In genomic region chr9:123111977-123112869, GRCh38 we compare ENCODE assay signal across 11 cellular contexts.
DNase-seq lines count a peak whose midpoint lies in the region; ATAC-seq and TF ChIP-seq lines count a peak whose summit lies in the region.
"Had no signal": no experiment of that assay in that cellular context is flagged by ENCODE, and none has a peak within 500 bp of the region (broad histone marks: within the 10 kb centered on the region; RNA-seq: fewer than 3 reads in every experiment).

No MANE protein-coding gene starts in this region.

- TF ChIP-seq EP300 in upper lobe of left lung (IDR thresholded peaks at IDR 0.05) (no peak), sigmoid colon (IDR thresholded peaks at IDR 0.05) (no peak)

- no peak overlapping the region for H3K4me3 Mint-ChIP-seq in activated naive CD4-positive, alpha-beta T cell treated with anti-CD3 and anti-CD28 coated beads, Interleukin-2, amount 10 ng/mL, durations not matched to agents 7 days and 5 days

- intact Hi-C loops in adrenal gland (cut with DNase I), result no loop called here
- intact Hi-C loops in sigmoid colon (cut with DNase I), result no loop called here

- CTCF ChIA-PET in activated naive CD4-positive, alpha-beta T cell treated with anti-CD3 and anti-CD28 coated beads, Interleukin-2, amount 10 ng/mL, durations not matched to agents 7 days and 5 days (lab: Charles Lee), result interaction anchor here (0.7 to 1.8 kb wide), 3 partner anchors 8 to 237 kb away, joined by 3 to 8 read pairs (median 3); no protein-coding TSS in a partner anchor

- peaks cover 4% of the 10 kb centered on the region for H3K36me3 Mint-ChIP-seq in activated naive CD4-positive, alpha-beta T cell treated with anti-CD3 and anti-CD28 coated beads, Interleukin-2, amount 10 ng/mL, durations not matched to agents 7 days and 5 days

- H3K9me3 Mint-ChIP-seq in activated naive CD4-positive, alpha-beta T cell treated with anti-CD3 and anti-CD28 coated beads, Interleukin-2, amount 10 ng/mL, durations not matched to agents 7 days and 5 days, result no peaks in the 10 kb centered on the region

- H3K27ac ChIP-seq in adrenal gland (peak overlapping the region in 1 of 5 donors; percentile 20), upper lobe of left lung (peak overlapping the region in 2 of 4 donors; percentile 36 to 42), sigmoid colon (peak overlapping the region in 2 of 4 donors; percentile 1 to 23)

- H3K4me1 ChIP-seq in adrenal gland (replicated peaks in 1 of 2), result no peaks in the 10 kb centered on the region
- H3K4me1 ChIP-seq in upper lobe of left lung, result peaks cover 8 to 11% (median 10%) of the 10 kb centered on the region in 4 donors
- peaks cover 0 to 21% (median 19%) of the 10 kb centered on the region in 4 donors for H3K4me1 ChIP-seq in sigmoid colon

- ATAC-seq in upper lobe of left lung (ENCODE audit: low FRiP score in 2 of 2) (peak; percentile 13 to 28), GM18867 (IDR thresholded peaks at IDR 0.05; ENCODE audit: unreplicated experiment) (no peak)

- H3K9me3 ChIP-seq in adrenal gland (replicated peaks in 1 of 3), result no peaks in the 10 kb centered on the region
- no peaks in the 10 kb centered on the region for H3K9me3 ChIP-seq in upper lobe of left lung
- no peaks in the 10 kb centered on the region for H3K9me3 ChIP-seq in sigmoid colon

- peaks cover 0 to 14% of the 10 kb centered on the region in 2 donors for H3K36me3 ChIP-seq in adrenal gland (replicated peaks in 1 of 2)
- peaks cover 0 to 35% (median 25%) of the 10 kb centered on the region in 4 donors for H3K36me3 ChIP-seq in upper lobe of left lung
- peaks cover 0 to 35% (median 9%) of the 10 kb centered on the region in 4 donors for H3K36me3 ChIP-seq in sigmoid colon

- no peak for TF ChIP-seq CTCF in adrenal gland (IDR thresholded peaks at IDR 0.05)
- no peak for TF ChIP-seq CTCF in upper lobe of left lung (IDR thresholded peaks at IDR 0.05)
- no peak for TF ChIP-seq CTCF in sigmoid colon (IDR thresholded peaks at IDR 0.05)
- no peak for TF ChIP-seq CTCF in GM10266 (IDR thresholded peaks at IDR 0.05; ENCODE audit: control insufficient read depth, insufficient read depth, low read depth, missing control alignments)

- H3K4me1 Mint-ChIP-seq in activated naive CD4-positive, alpha-beta T cell treated with anti-CD3 and anti-CD28 coated beads, Interleukin-2, amount 10 ng/mL, durations not matched to agents 7 days and 5 days, result peaks cover 19% of the 10 kb centered on the region

- peak; percentile 44 for DNase-seq in activated naive CD4-positive, alpha-beta T cell treated with anti-CD3 and anti-CD28 coated beads, Interleukin-2, amount 10 ng/mL, durations not matched to agents 7 days and 5 days
- no peak for DNase-seq in activated naive CD4-positive, alpha-beta T cell treated with anti-CD3 and anti-CD28 coated beads, Interleukin-2, amount 50 U/mL, for 16 hours
- peak in 5 of 7 donors; percentile 30 to 50 (median 46) for DNase-seq in adrenal gland
- peak; percentile 55 for DNase-seq in iPS-NIHi11 (ENCODE audit: low spot score)
- DNase-seq in upper lobe of left lung, result peak in 1 of 2 donors; percentile 76
- DNase-seq in sigmoid colon, result no peak
- DNase-seq in GM10266 (ENCODE audit: extremely low spot score), result no peak
- DNase-seq: COR-L47, NCI-H146, T-helper 9 cell had no signal

- TF ChIP-seq POLR2A in adrenal gland (IDR thresholded peaks at IDR 0.05), result no peak
- TF ChIP-seq POLR2A in upper lobe of left lung (IDR thresholded peaks at IDR 0.05), result no peak
- no peak for TF ChIP-seq POLR2A in sigmoid colon (IDR thresholded peaks at IDR 0.05)

- H3K4me3 ChIP-seq in adrenal gland (no peak overlapping the region), upper lobe of left lung (no peak overlapping the region), sigmoid colon (no peak overlapping the region)

- H3K27ac Mint-ChIP-seq in activated naive CD4-positive, alpha-beta T cell treated with anti-CD3 and anti-CD28 coated beads, Interleukin-2, amount 10 ng/mL, durations not matched to agents 7 days and 5 days, result peak overlapping the region; percentile 77

- H3K27me3 ChIP-seq in adrenal gland (no peaks in the 10 kb centered on the region), upper lobe of left lung (no peaks in the 10 kb centered on the region), sigmoid colon (no peaks in the 10 kb centered on the region)

- WGBS in adrenal gland, 4 donors, result 62 to 79% (median 67%) methylated on average over 10 to 39 of the region's 39 CpGs
- 68 to 71% methylated on average over 37 to 39 of the region's 39 CpGs for WGBS in upper lobe of left lung, 2 donors
- WGBS in sigmoid colon, 2 donors, result 65 to 71% methylated on average over 39 of the region's 39 CpGs

- no peaks in the 10 kb centered on the region for H3K27me3 Mint-ChIP-seq in activated naive CD4-positive, alpha-beta T cell treated with anti-CD3 and anti-CD28 coated beads, Interleukin-2, amount 10 ng/mL, durations not matched to agents 7 days and 5 days

Comparison
In these comparisons a context has a peak if more than half of its experiments do, and no peak if none do; other contexts are left out.
1. DNase-seq: peak in activated naive CD4-positive, alpha-beta T cell treated with anti-CD3 and anti-CD28 coated beads, Interleukin-2, amount 10 ng/mL, durations not matched to agents 7 days and 5 days (single experiment), adrenal gland (5 of 7) and iPS-NIHi11 (single experiment); none in activated naive CD4-positive, alpha-beta T cell treated with anti-CD3 and anti-CD28 coated beads, Interleukin-2, amount 50 U/mL, for 16 hours (single experiment), sigmoid colon (single experiment) and GM10266 (single experiment).